Comparison of ENCODE assay signal across 11 cellular contexts in genomic region chr10:75000748-75001321, GRCh38.
DNase-seq lines count a peak whose midpoint lies in the region; ATAC-seq and TF ChIP-seq lines count a peak whose summit lies in the region.
"Had no signal": no experiment of that assay in that cellular context is flagged by ENCODE, and none has a peak within 500 bp of the region (broad histone marks: within the 10 kb centered on the region; RNA-seq: fewer than 3 reads in every experiment).

No MANE protein-coding gene starts in this region.

- POLR2A ChIA-PET in CD4-positive, alpha-beta T cell (lab: Charles Lee): no interaction called here

- no peak for ATAC-seq in CD4-positive, alpha-beta T cell (ENCODE audit: poor library complexity)
- ATAC-seq in GM18870 (IDR thresholded peaks at IDR 0.05; ENCODE audit: unreplicated experiment): peak; percentile 65
- ATAC-seq in HG02623 (IDR thresholded peaks at IDR 0.05; ENCODE audit: unreplicated experiment): peak; percentile 49
- ATAC-seq in HG03575 (IDR thresholded peaks at IDR 0.05; ENCODE audit: extremely low read depth, insufficient number of reproducible peaks, low FRiP score, unreplicated experiment): peak; percentile 61
- no peak for ATAC-seq in GM19324 (IDR thresholded peaks at IDR 0.05; ENCODE audit: low FRiP score, unreplicated experiment)
- ATAC-seq in Right ventricle myocardium inferior: no peak

- no peak overlapping the region for H3K4me3 ChIP-seq in ascending aorta

- H3K27ac Mint-ChIP-seq in CD4-positive, alpha-beta T cell: peak overlapping the region; percentile 11
- H3K27ac Mint-ChIP-seq: activated T-helper 2 cell treated with anti-CD3 and anti-CD28 coated beads, Interferon-gamma antibody, Interleukin-2, Interleukin-4, amounts not matched to agents 10 μg/mL and 5 μg/mL and 100 μg/mL, durations not matched to agents 14 hours and 24 hours and 36 hours; dendritic cell treated with granulocyte-macrophage colony-stimulating factor and Interleukin-4, amounts not matched to agents 40 ng/mL and 50 ng/mL, for 4 days had no signal

- CTCF ChIA-PET in CD4-positive, alpha-beta T cell (lab: Charles Lee): no interaction called here

- no peaks in the 10 kb centered on the region for H3K27me3 Mint-ChIP-seq in CD4-positive, alpha-beta T cell
- H3K27me3 Mint-ChIP-seq: dendritic cell treated with granulocyte-macrophage colony-stimulating factor and Interleukin-4, amounts not matched to agents 40 ng/mL and 50 ng/mL, for 4 days had no signal

- H3K4me1 ChIP-seq in ascending aorta: no peaks in the 10 kb centered on the region

- no peaks in the 10 kb centered on the region for H3K36me3 ChIP-seq in ascending aorta

- no peak overlapping the region for H3K27ac ChIP-seq in CD4-positive, alpha-beta T cell (ENCODE audit: low read depth, low read length)
- no peak overlapping the region for H3K27ac ChIP-seq in ascending aorta

- H3K9me3 ChIP-seq in CD4-positive, alpha-beta T cell (ENCODE audit: control insufficient read depth, low read length): no peaks in the 10 kb centered on the region
- H3K9me3 ChIP-seq in ascending aorta: no peaks in the 10 kb centered on the region

- intact Hi-C loops in CD4-positive, alpha-beta T cell (cut with DNase I, micrococcal nuclease): no loop called here
- intact Hi-C loops in Right ventricle myocardium inferior (cut with DNase I): no loop called here
- intact Hi-C loops in ascending aorta (cut with DNase I): loop anchor here (10.0 kb wide), 1 partner anchor 296 kb away; no protein-coding TSS in a partner anchor

- peaks cover 65% of the 10 kb centered on the region for H3K36me3 Mint-ChIP-seq in CD4-positive, alpha-beta T cell (ENCODE audit: low read depth)

- no peak for TF ChIP-seq CTCF in CD4-positive, alpha-beta T cell (IDR thresholded peaks at IDR 0.05)
- TF ChIP-seq CTCF in ascending aorta (IDR thresholded peaks at IDR 0.05): no peak

- no peaks in the 10 kb centered on the region for H3K9me3 Mint-ChIP-seq in CD4-positive, alpha-beta T cell
- H3K9me3 Mint-ChIP-seq: activated T-helper 2 cell treated with anti-CD3 and anti-CD28 coated beads, Interferon-gamma antibody, Interleukin-2, Interleukin-4, amounts not matched to agents 10 μg/mL and 5 μg/mL and 100 μg/mL, durations not matched to agents 14 hours and 24 hours and 36 hours; dendritic cell treated with granulocyte-macrophage colony-stimulating factor and Interleukin-4, amounts not matched to agents 40 ng/mL and 50 ng/mL, for 4 days had no signal

- H3K4me1 Mint-ChIP-seq in CD4-positive, alpha-beta T cell (ENCODE audit: low read depth): peaks cover 27% of the 10 kb centered on the region

- no peaks in the 10 kb centered on the region for H3K27me3 ChIP-seq in CD4-positive, alpha-beta T cell (ENCODE audit: control insufficient read depth, insufficient read depth, low read length)
- no peaks in the 10 kb centered on the region for H3K27me3 ChIP-seq in ascending aorta

- DNase-seq in CD4-positive, alpha-beta T cell: no peak
- DNase-seq in Right ventricle myocardium inferior (ENCODE audit: missing footprints) (no peak), ascending aorta (ENCODE audit: low spot score in 2 of 2) (no peak), ecto neural progenitor cell (ENCODE audit: low spot score) (no peak)
- DNase-seq: NCI-H526 treated with DMSO at 0.1 percent for 48 hours had no signal

- no peak overlapping the region for H3K4me3 Mint-ChIP-seq in CD4-positive, alpha-beta T cell
- H3K4me3 Mint-ChIP-seq: dendritic cell treated with granulocyte-macrophage colony-stimulating factor and Interleukin-4, amounts not matched to agents 40 ng/mL and 50 ng/mL, for 4 days had no signal

Comparison
In these comparisons a context has a peak if more than half of its experiments do, and no peak if none do; other contexts are left out.
1. ATAC-seq: peak in GM18870 (single experiment), HG02623 (single experiment) and HG03575 (single experiment); none in CD4-positive, alpha-beta T cell (single experiment), GM19324 (single experiment) and Right ventricle myocardium inferior (single experiment).